ENCODE assay signal across 1 cellular context in genomic region chr10:78657622-78658165, GRCh38.
TF ChIP-seq lines count a peak whose summit lies in the region.

No MANE protein-coding gene starts in this region.

TF ChIP-seq in H1, 55 proteins besides CTCF, POLR2A, EP300 and RAD21:
- TF ChIP-seq TBP (IDR thresholded peaks at IDR 0.05; ENCODE audit: low read depth, low read length) (no peak), SAP30 (IDR thresholded peaks at IDR 0.05; ENCODE audit: insufficient read depth, insufficient replicate concordance, low read length) (no peak), GABPA (IDR thresholded peaks at IDR 0.05; ENCODE audit: borderline replicate concordance, insufficient read depth, low read length) (no peak), KDM5A (IDR thresholded peaks at IDR 0.05; ENCODE audit: low read length) (no peak), HDAC2 (IDR thresholded peaks at IDR 0.05; ENCODE audit: borderline replicate concordance in 1 of 2, low read depth in 2 of 2, low read length in 2 of 2) (no peak), SRF (IDR thresholded peaks at IDR 0.05; ENCODE audit: low read depth, low read length) (no peak), CHD2 (IDR thresholded peaks at IDR 0.05; ENCODE audit: low read length) (no peak)
